10 cellular contexts compared by ENCODE assay signal in the genomic region with DNA sequence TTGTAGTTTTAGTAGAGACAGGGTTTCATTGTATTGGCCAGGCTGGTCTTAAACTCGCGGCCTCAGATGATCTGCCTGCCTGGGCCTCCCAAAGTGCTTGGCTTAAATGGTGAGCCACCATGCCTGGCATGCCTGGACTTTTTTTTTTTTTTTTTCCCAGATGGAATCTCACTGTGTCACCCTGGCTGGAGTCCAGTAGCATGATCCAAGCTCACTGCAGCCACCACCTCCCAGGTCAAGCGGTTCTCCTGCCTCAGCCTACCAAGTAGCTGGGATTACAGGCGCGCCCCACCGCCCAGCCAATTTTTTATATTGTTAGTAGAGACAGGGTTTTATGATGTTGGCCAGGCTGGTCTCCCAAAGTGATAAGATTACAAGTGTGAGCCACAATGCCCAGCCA. TPM values are rescaled to one million over a fixed set of nuclear protein-coding genes. Genes with fewer than 3 reads are reported as not detected.
DNase-seq lines count a peak whose midpoint lies in the region; ATAC-seq, FAIRE-seq and TF ChIP-seq lines count a peak whose summit lies in the region.
"Had no signal": no experiment of that assay in that cellular context is flagged by ENCODE, and none has a peak within 500 bp of the region (broad histone marks: within the 10 kb centered on the region; RNA-seq: fewer than 3 reads in every experiment).

No MANE protein-coding gene starts in this region.

- DNase-seq in ELF-1 (ENCODE audit: low read depth, low spot score) (peak; percentile 65), RCC 7860 (ENCODE audit: low spot score) (peak; percentile 70), fibroblast of mammary gland (ENCODE audit: low read depth) (peak; percentile 87), renal cortical epithelial cell (ENCODE audit: low read depth) (peak; percentile 78), GM13977 (ENCODE audit: low spot score) (no peak)
- no peak for DNase-seq in NK-92 treated with Interleukin-12 subunit alpha and Interleukin-12 subunit beta, amount 100 ng/mL, for 24 hours (lab: John Stamatoyannopoulos, UW)
- DNase-seq: NCI-H2107; stimulated activated naive CD4-positive, alpha-beta T cell had no signal

- in situ Hi-C loops in GM13977 (cut with MboI; ENCODE audit: low pct_unique_long_range_greater_than_20kb, low sequenced_read_pairs, unreplicated experiment) = no loop called here

- no peak overlapping the region for H3K4me3 ChIP-seq in fibroblast of mammary gland (ENCODE audit: control insufficient read depth, low read depth, low read length)

- FAIRE-seq in RCC 7860 (lab: Jason Lieb, UNC) = peak; percentile 55

- ATAC-seq in HG03196 (IDR thresholded peaks at IDR 0.05; ENCODE audit: unreplicated experiment) = no peak
- no peak for ATAC-seq in GM18519 (IDR thresholded peaks at IDR 0.05; ENCODE audit: low FRiP score, unreplicated experiment)

- TF ChIP-seq CTCF in fibroblast of mammary gland (conservative IDR thresholded peaks at IDR 0.05; ENCODE audit: control insufficient read depth, insufficient read depth, low read depth, low read length) (no peak), GM13977 (IDR thresholded peaks at IDR 0.05; ENCODE audit: extremely low read depth, insufficient read depth, missing control alignments) (no peak)

RNA-seq across cellular contexts. Expression of gene UBE2K, which starts 8.4 kb away (rescaled TPM):
- 22.7 and 52.9 TPM in 2 replicates for total RNA-seq in renal cortical epithelial cell

Comparison
In these comparisons a context has a peak if more than half of its experiments do, and no peak if none do; other contexts are left out.
1. DNase-seq: peak in ELF-1 (single experiment), RCC 7860 (single experiment), fibroblast of mammary gland (single experiment) and renal cortical epithelial cell (single experiment); none in NK-92 treated with Interleukin-12 subunit alpha and Interleukin-12 subunit beta, amount 100 ng/mL, for 24 hours (single experiment) and GM13977 (single experiment).